Comparison of ENCODE assay signal across 1 cellular context in genomic region chr19:51456541-51457290, GRCh38.
TF ChIP-seq lines count a peak whose summit lies in the region.

No MANE protein-coding gene starts in this region.

TF ChIP-seq in GM23338, 12 proteins besides CTCF, POLR2A, EP300 and RAD21 (continued from another document):
- TF ChIP-seq ZNF462 (CRISPR knock-in tag; IDR thresholded peaks at IDR 0.05) (no peak), REST (IDR thresholded peaks at IDR 0.05; ENCODE audit: unreplicated experiment) (no peak), ETS1 (IDR thresholded peaks at IDR 0.05) (no peak), NANOG (IDR thresholded peaks at IDR 0.05; ENCODE audit: borderline replicate concordance) (no peak), STAT1 (IDR thresholded peaks at IDR 0.05; ENCODE audit: unreplicated experiment) (no peak), EZH2phosphoT487 (IDR thresholded peaks at IDR 0.05; ENCODE audit: unreplicated experiment) (no peak)
